ENCODE assay signal across 2 cellular contexts in the genomic region with DNA sequence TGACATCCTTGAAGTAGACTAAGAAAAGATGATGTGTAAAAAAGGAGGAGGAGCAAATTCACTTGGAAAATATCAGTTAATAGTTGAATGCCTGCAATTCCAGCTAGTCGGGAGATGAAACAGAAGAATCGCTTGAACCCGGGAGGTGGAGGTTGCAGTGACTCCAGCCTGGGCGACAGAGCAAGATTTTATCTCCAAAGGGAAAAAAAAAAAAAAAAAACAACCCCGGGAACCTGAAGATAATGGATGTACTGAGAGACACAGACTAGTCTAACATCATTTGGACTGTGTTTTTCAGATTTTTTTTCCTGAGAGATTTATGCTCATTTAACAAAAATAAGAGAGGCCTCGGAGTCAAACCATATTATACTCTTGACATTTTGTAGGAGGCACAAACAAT.
TF ChIP-seq lines count a peak whose summit lies in the region.

No MANE protein-coding gene starts in this region.

TF ChIP-seq in HEK293, 187 proteins besides CTCF, POLR2A, EP300 and RAD21 (continued from another document):
- peak; percentile 75; the same call in 1 of the 2 replicates for TF ChIP-seq TCF7L2 (IDR thresholded peaks at IDR 0.05; ENCODE audit: borderline replicate concordance, low read depth, low read length)

TF ChIP-seq in H1, 55 proteins besides CTCF, POLR2A, EP300 and RAD21 (continued from another document):
- TF ChIP-seq E2F6 (IDR thresholded peaks at IDR 0.05) (no peak), SIRT6 (IDR thresholded peaks at IDR 0.05; ENCODE audit: low read length) (no peak), TAF7 (optimal IDR thresholded peaks at IDR 0.05; ENCODE audit: borderline replicate concordance, low read depth, low read length) (no peak), HDAC2 (IDR thresholded peaks at IDR 0.05; ENCODE audit: borderline replicate concordance in 1 of 2, low read depth in 2 of 2, low read length in 2 of 2) (no peak), SP1 (IDR thresholded peaks at IDR 0.05; ENCODE audit: low read depth, low read length) (no peak), SIN3A (conservative IDR thresholded peaks at IDR 0.05 in 1 of 2, IDR thresholded peaks at IDR 0.05 in 1 of 2; ENCODE audit: low read depth in 1 of 2, low read length in 2 of 2) (no peak), TBP (IDR thresholded peaks at IDR 0.05; ENCODE audit: low read depth, low read length) (no peak), TEAD4 (IDR thresholded peaks at IDR 0.05; ENCODE audit: low read depth, low read length) (no peak), BACH1 (IDR thresholded peaks at IDR 0.05; ENCODE audit: low read length) (no peak), ATF3 (IDR thresholded peaks at IDR 0.05; ENCODE audit: insufficient read depth, low read depth, low read length) (no peak), NANOG (IDR thresholded peaks at IDR 0.05; ENCODE audit: insufficient read depth, low read depth, low read length, poor library complexity, severe bottlenecking) (no peak), PHF8 (conservative IDR thresholded peaks at IDR 0.05; ENCODE audit: low read depth, low read length) (no peak), CEBPB (IDR thresholded peaks at IDR 0.05; ENCODE audit: low read depth, low read length) (no peak), POU5F1 (IDR thresholded peaks at IDR 0.05; ENCODE audit: low read depth, low read length) (no peak), CREB1 (IDR thresholded peaks at IDR 0.05) (no peak), RFX5 (IDR thresholded peaks at IDR 0.05; ENCODE audit: borderline replicate concordance, low read depth, low read length) (no peak)
- TF ChIP-seq, protein P1, sequence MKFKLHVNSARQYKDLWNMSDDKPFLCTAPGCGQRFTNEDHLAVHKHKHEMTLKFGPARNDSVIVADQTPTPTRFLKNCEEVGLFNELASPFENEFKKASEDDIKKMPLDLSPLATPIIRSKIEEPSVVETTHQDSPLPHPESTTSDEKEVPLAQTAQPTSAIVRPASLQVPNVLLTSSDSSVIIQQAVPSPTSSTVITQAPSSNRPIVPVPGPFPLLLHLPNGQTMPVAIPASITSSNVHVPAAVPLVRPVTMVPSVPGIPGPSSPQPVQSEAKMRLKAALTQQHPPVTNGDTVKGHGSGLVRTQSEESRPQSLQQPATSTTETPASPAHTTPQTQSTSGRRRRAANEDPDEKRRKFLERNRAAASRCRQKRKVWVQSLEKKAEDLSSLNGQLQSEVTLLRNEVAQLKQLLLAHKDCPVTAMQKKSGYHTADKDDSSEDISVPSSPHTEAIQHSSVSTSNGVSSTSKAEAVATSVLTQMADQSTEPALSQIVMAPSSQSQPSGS (IDR thresholded peaks at IDR 0.05; ENCODE audit: low read length) = no peak
